ENCODE assay signal across 3 cellular contexts in genomic region chr10:30560326-30560725, GRCh38.
TF ChIP-seq lines count a peak whose summit lies in the region.

No MANE protein-coding gene starts in this region.

TF ChIP-seq in A549, 52 proteins besides CTCF, POLR2A, EP300 and RAD21:
- peak; percentile 90 for TF ChIP-seq MAFK (IDR thresholded peaks at IDR 0.05; ENCODE audit: partially characterized antibody)
- TF ChIP-seq ESRRA (IDR thresholded peaks at IDR 0.05; ENCODE audit: borderline replicate concordance, low read length) = no peak

TF ChIP-seq in IMR-90, 13 proteins besides CTCF, POLR2A, EP300 and RAD21:
- TF ChIP-seq CHD1 (IDR thresholded peaks at IDR 0.05; ENCODE audit: low read depth, low read length) (no peak), MAFK (IDR thresholded peaks at IDR 0.05; ENCODE audit: low read depth, low read length) (peak; percentile 94)

TF ChIP-seq in H1, 55 proteins besides CTCF, POLR2A, EP300 and RAD21:
- TF ChIP-seq MAFK (IDR thresholded peaks at IDR 0.05; ENCODE audit: low read depth, low read length) (peak; percentile 72; the same call in 1 of the 2 replicates), BACH1 (IDR thresholded peaks at IDR 0.05; ENCODE audit: low read length) (no peak)
